Comparison of ENCODE assay signal across 19 cellular contexts in the genomic region with DNA sequence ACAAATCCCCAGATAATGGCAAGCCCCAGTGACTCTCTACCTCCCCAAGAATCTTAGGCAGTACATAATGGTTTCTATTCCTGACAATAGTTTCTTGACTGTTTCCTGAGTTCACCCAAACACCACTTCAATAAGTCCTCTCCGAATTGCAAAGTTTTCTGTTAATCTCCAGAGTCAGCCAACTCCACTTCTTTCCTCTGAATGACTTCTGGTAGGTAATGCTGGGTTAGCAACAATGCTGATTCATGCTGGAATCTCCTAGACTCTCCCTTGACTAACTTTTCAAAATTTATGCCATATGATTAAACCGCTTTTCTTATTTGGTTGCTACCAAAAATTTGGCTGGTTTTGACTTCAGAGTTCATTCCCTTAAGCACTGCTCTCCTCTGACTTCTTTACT.
DNase-seq lines count a peak whose midpoint lies in the region; ATAC-seq and TF ChIP-seq lines count a peak whose summit lies in the region.
"Had no signal": no experiment of that assay in that cellular context is flagged by ENCODE, and none has a peak within 500 bp of the region (broad histone marks: within the 10 kb centered on the region; RNA-seq: fewer than 3 reads in every experiment).

No MANE protein-coding gene starts in this region.

- 85% methylated on average over 2 of the region's 2 CpGs for WGBS in mammary epithelial cell (ENCODE audit: low coverage, missing lambda C conversion rate)
- WGBS in esophagus muscularis mucosa = 72% methylated on average over 2 of the region's 2 CpGs
- 77 to 81% methylated on average over 2 of the region's 2 CpGs for WGBS in body of pancreas, 2 donors

- H3K9me3 ChIP-seq in mammary epithelial cell (replicated peaks; ENCODE audit: insufficient read depth, low read length) (no peaks in the 10 kb centered on the region), breast epithelium (no peaks in the 10 kb centered on the region), esophagus muscularis mucosa (no peaks in the 10 kb centered on the region), muscle layer of colon (ENCODE audit: low read length) (no peaks in the 10 kb centered on the region), body of pancreas (no peaks in the 10 kb centered on the region)
- H3K9me3 ChIP-seq: Caco-2, HAP-1 had no signal

- H2AFZ ChIP-seq in mammary epithelial cell (ENCODE audit: low read depth, low read length) = no peak overlapping the region

- TF ChIP-seq CTCF in mammary epithelial cell (conservative IDR thresholded peaks at IDR 0.05 in 1 of 2, IDR thresholded peaks at IDR 0.05 in 1 of 2; ENCODE audit: extremely low read depth in 1 of 2, insufficient read depth in 1 of 2, low read depth in 1 of 2, low read length in 2 of 2) = no peak
- TF ChIP-seq CTCF in breast epithelium (IDR thresholded peaks at IDR 0.05) = no peak
- TF ChIP-seq CTCF in esophagus muscularis mucosa (IDR thresholded peaks at IDR 0.05) = no peak
- TF ChIP-seq CTCF in body of pancreas (IDR thresholded peaks at IDR 0.05) = no peak

- intact Hi-C loops in mammary epithelial cell (cut with micrococcal nuclease) = no loop called here
- intact Hi-C loops in breast epithelium (cut with DNase I; ENCODE audit: low total_unique reads) = no loop called here
- intact Hi-C loops in esophagus muscularis mucosa (cut with DNase I) = no loop called here
- intact Hi-C loops in body of pancreas (cut with DNase I) = no loop called here

- H3K4me1 ChIP-seq in mammary epithelial cell (ENCODE audit: insufficient read depth, low read length) (no peaks in the 10 kb centered on the region), breast epithelium (no peaks in the 10 kb centered on the region), esophagus muscularis mucosa (peaks cover 8 to 53% (median 42%) of the 10 kb centered on the region in 4 donors), muscle layer of colon (ENCODE audit: insufficient read depth, low read length) (peaks cover 59% of the 10 kb centered on the region), body of pancreas (peaks cover 7% of the 10 kb centered on the region)
- H3K4me1 ChIP-seq: HAP-1 had no signal

- H3K4me3 ChIP-seq in mammary epithelial cell (replicated peaks in 1 of 3; ENCODE audit: insufficient read depth in 1 of 3, low read depth in 2 of 3, low read length in 3 of 3) (no peak overlapping the region), breast epithelium (no peak overlapping the region), esophagus muscularis mucosa (no peak overlapping the region), muscle layer of colon (ENCODE audit: low read depth in 1 of 2, low read length in 2 of 2) (no peak overlapping the region), body of pancreas (no peak overlapping the region)
- H3K4me3 ChIP-seq: HAP-1 had no signal

- H3K27me3 ChIP-seq in mammary epithelial cell (ENCODE audit: insufficient read depth, low read length) (no peaks in the 10 kb centered on the region), breast epithelium (no peaks in the 10 kb centered on the region), esophagus muscularis mucosa (no peaks in the 10 kb centered on the region), muscle layer of colon (ENCODE audit: control insufficient read depth in 1 of 2, insufficient read depth in 2 of 2, low read length in 2 of 2) (no peaks in the 10 kb centered on the region), body of pancreas (no peaks in the 10 kb centered on the region)

- H3K36me3 ChIP-seq in mammary epithelial cell (ENCODE audit: insufficient read depth, low read length) (no peaks in the 10 kb centered on the region), breast epithelium (no peaks in the 10 kb centered on the region), esophagus muscularis mucosa (no peaks in the 10 kb centered on the region), muscle layer of colon (ENCODE audit: insufficient read depth, low read length) (no peaks in the 10 kb centered on the region), body of pancreas (replicated peaks in 1 of 2; ENCODE audit: insufficient read depth in 1 of 2, low read depth in 2 of 2) (no peaks in the 10 kb centered on the region)
- H3K36me3 ChIP-seq: HAP-1 had no signal

- no peak overlapping the region for H3K9ac ChIP-seq in mammary epithelial cell (ENCODE audit: insufficient read depth, low read length)
- no peak overlapping the region for H3K9ac ChIP-seq in muscle layer of colon (ENCODE audit: low read length)

- in situ Hi-C loops in mammary epithelial cell (cut with MboI; ENCODE audit: low sequenced_read_pairs in 2 of 2) = loop anchor here in 1 of 2 donors (25.0 kb wide), 1 partner anchor 214 kb away; no protein-coding TSS in a partner anchor

- no peak for TF ChIP-seq EP300 in esophagus muscularis mucosa (IDR thresholded peaks at IDR 0.05)

- H4K20me1 ChIP-seq in mammary epithelial cell (ENCODE audit: insufficient read depth, low read length) = no peaks in the 10 kb centered on the region

- H3K27ac ChIP-seq in mammary epithelial cell (ENCODE audit: insufficient read depth, low read depth, low read length) = no peak overlapping the region
- H3K27ac ChIP-seq in breast epithelium = no peak overlapping the region
- peak overlapping the region; percentile 19 to 51 (median 38) for H3K27ac ChIP-seq in esophagus muscularis mucosa (replicated peaks in 1 of 4)
- peak overlapping the region; percentile 29 for H3K27ac ChIP-seq in muscle layer of colon (ENCODE audit: low read depth, low read length)
- H3K27ac ChIP-seq in body of pancreas = no peak overlapping the region
- H3K27ac ChIP-seq: 22Rv1 had no signal

- dilution Hi-C loops in mammary epithelial cell (cut with HindIII; ENCODE audit: low sequenced_read_pairs) = no loop called here

- ATAC-seq in HG02610 (IDR thresholded peaks at IDR 0.05; ENCODE audit: unreplicated experiment) (no peak), body of pancreas (no peak)

- no TSS peak for BruUV-seq in mammary epithelial cell (replicated peaks; lab: Mats Ljungman, UMichigan)

- peak; percentile 4 for DNase-seq in mammary epithelial cell
- DNase-seq in breast epithelium (ENCODE audit: low spot score in 2 of 2) = no peak
- no peak for DNase-seq in esophagus muscularis mucosa (ENCODE audit: extremely low spot score)
- DNase-seq in globus pallidus (ENCODE audit: low spot score) = no peak
- no peak for DNase-seq in body of pancreas
- no peak for DNase-seq in LoVo (ENCODE audit: low spot score)
- DNase-seq: Caco-2; CD4-positive, CD25-positive, alpha-beta regulatory T cell; KBM-7; NCI-H1436; NCI-H2029; NCI-H2171; NCI-H446 treated with DMSO at 0.1 percent for 48 hours; NK-92 treated with Interleukin-12 subunit alpha and Interleukin-12 subunit beta, amount 100 ng/mL, for 24 hours; SIG-M5 had no signal

- TF ChIP-seq POLR2A in breast epithelium (IDR thresholded peaks at IDR 0.05) (no peak), esophagus muscularis mucosa (IDR thresholded peaks at IDR 0.05; ENCODE audit: low read depth) (no peak), body of pancreas (IDR thresholded peaks at IDR 0.05) (no peak)

- H3K4me2 ChIP-seq in mammary epithelial cell (ENCODE audit: insufficient read depth, low read depth, low read length) = no peak overlapping the region

- no peaks in the 10 kb centered on the region for H3K79me2 ChIP-seq in mammary epithelial cell (ENCODE audit: insufficient read depth, low read length)

- CTCF ChIA-PET in mammary epithelial cell (lab: Charles Lee; ENCODE audit: low non-redundant PET) = no interaction called here

Comparison
In these comparisons a context has a peak if more than half of its experiments do, and no peak if none do; other contexts are left out.
1. H3K27ac ChIP-seq: peak in esophagus muscularis mucosa (4 of 4) and muscle layer of colon (single experiment); none in mammary epithelial cell (single experiment), breast epithelium (0 of 2) and body of pancreas (0 of 4).